ENCODE assay signal across 1 cellular context in the genomic region with DNA sequence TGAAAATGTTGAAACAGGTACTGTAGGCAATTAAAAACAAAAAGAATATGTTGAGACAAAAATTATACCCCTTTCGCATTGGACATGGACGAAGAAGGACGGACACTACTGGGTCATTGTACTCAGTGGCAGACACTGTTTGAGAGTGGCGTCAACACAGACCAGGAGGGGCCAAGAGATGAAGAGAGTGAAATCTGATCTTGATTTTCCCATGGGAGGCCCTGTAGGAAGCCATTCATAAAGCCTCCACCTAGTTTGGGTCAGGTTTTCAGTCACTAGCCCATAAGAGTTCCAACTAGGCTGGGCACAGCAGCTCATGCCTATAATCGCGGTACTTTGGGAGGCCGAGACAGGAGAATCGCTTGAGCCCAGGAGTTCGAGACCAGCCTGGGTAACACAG.
TF ChIP-seq lines count a peak whose summit lies in the region.

No MANE protein-coding gene starts in this region.

TF ChIP-seq in HCT116, 20 proteins besides CTCF, POLR2A, EP300 and RAD21 (continued from another document):
- TF ChIP-seq, protein P1, sequence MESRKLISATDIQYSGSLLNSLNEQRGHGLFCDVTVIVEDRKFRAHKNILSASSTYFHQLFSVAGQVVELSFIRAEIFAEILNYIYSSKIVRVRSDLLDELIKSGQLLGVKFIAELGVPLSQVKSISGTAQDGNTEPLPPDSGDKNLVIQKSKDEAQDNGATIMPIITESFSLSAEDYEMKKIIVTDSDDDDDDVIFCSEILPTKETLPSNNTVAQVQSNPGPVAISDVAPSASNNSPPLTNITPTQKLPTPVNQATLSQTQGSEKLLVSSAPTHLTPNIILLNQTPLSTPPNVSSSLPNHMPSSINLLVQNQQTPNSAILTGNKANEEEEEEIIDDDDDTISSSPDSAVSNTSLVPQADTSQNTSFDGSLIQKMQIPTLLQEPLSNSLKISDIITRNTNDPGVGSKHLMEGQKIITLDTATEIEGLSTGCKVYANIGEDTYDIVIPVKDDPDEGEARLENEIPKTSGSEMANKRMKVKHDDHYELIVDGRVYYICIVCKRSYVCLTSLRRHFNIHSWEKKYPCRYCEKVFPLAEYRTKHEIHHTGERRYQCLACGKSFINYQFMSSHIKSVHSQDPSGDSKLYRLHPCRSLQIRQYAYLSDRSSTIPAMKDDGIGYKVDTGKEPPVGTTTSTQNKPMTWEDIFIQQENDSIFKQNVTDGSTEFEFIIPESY (IDR thresholded peaks at IDR 0.05; ENCODE audit: extremely low read depth, insufficient replicate concordance, low read length): no peak
- TF ChIP-seq CEBPB (IDR thresholded peaks at IDR 0.05; ENCODE audit: low read depth): no peak
- TF ChIP-seq SIN3A (IDR thresholded peaks at IDR 0.05; ENCODE audit: low read depth): no peak
TF ChIP-seq in HCT116: peak in this region for 0.
